ENCODE assay signal across 19 cellular contexts in genomic region chr14:49050836-49051235, GRCh38.
"Had no signal": no experiment of that assay in that cellular context is flagged by ENCODE, and none has a peak within 500 bp of the region (broad histone marks: within the 10 kb centered on the region; RNA-seq: fewer than 3 reads in every experiment).

No MANE protein-coding gene starts in this region.

- H3K36me3 ChIP-seq: heart right ventricle, pancreas, stomach, uterus had no signal

- H3K4me3 Mint-ChIP-seq: memory B cell, nephron, T-helper 17 cell had no signal

- H3K36me3 Mint-ChIP-seq: memory B cell had no signal

- H3K27me3 ChIP-seq: heart right ventricle, pancreas, stomach, uterus had no signal

- H3K4me1 Mint-ChIP-seq: T-helper 17 cell had no signal

- H3K27ac ChIP-seq: heart right ventricle, pancreas, stomach, uterus had no signal

- ATAC-seq: esophagus mucosa, heart right ventricle, left lobe of liver, pancreas, T-helper 17 cell had no signal

- H3K9me3 ChIP-seq: heart right ventricle, pancreas, stomach, uterus had no signal

- H3K27me3 Mint-ChIP-seq: T-helper 17 cell had no signal

- DNase-seq: activated CD4-positive, alpha-beta T cell treated with anti-CD3 and anti-CD28 coated beads, Interleukin-2, amount 50 U/mL, for 1 hour; activated CD4-positive, CD25-positive, alpha-beta regulatory T cell; activated naive CD4-positive, alpha-beta T cell treated with anti-CD3 and anti-CD28 coated beads, Interleukin-2, amount 50 U/mL, for 16 hours; activated T-cell treated with anti-CD3 and anti-CD28 coated beads for 4 hours; amniotic stem cell; cerebellar nuclear complex; foreskin fibroblast; heart right ventricle; pancreas; stimulated activated CD4-positive, alpha-beta T cell treated with anti-CD3 and anti-CD28 coated beads, Interleukin-15, amount 100 ng/mL, for 24 hours; stimulated activated CD4-positive, alpha-beta T cell treated with anti-CD3 and anti-CD28 coated beads, Interleukin-4, amount 100 ng/mL, for 24 hours; stomach; T-helper 17 cell; uterus had no signal

- H3K27ac Mint-ChIP-seq: activated T-helper 2 cell treated with anti-CD3 and anti-CD28 coated beads, Interferon-gamma antibody, Interleukin-2, Interleukin-4, amounts not matched to agents 10 μg/mL and 5 μg/mL and 100 μg/mL, durations not matched to agents 14 hours and 24 hours and 36 hours; T-helper 17 cell had no signal

- H3K4me1 ChIP-seq: heart right ventricle, pancreas, stomach, uterus had no signal

- H3K4me3 ChIP-seq: heart right ventricle, pancreas, stomach, uterus had no signal

- H3K9me3 Mint-ChIP-seq: activated T-helper 2 cell treated with anti-CD3 and anti-CD28 coated beads, Interferon-gamma antibody, Interleukin-2, Interleukin-4, amounts not matched to agents 10 μg/mL and 5 μg/mL and 100 μg/mL, durations not matched to agents 14 hours and 24 hours and 36 hours; memory B cell had no signal
